2 cellular contexts compared by ENCODE assay signal in the genomic region with DNA sequence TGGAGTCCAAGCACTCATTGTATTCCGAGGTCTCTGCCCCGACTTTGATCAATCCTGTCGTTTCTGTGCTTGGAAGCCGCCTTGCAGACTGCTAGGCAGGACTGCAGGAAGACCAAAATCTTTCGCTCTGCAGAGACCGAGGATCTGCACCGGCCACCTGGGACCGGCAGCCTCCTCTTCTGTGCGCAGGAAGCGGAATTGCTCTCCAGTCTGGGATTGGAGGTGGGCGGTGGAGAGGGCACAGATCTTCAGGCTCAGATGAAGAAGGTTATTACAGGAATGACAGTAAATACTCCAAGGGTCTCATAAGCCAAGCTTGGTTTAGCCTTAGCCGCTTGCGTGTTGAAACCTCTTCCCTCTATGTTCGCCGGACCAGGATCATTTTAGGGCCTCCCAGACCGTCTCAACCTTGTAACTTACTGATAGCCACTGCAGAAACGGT.
TF ChIP-seq lines count a peak whose summit lies in the region.

No MANE protein-coding gene starts in this region.

TF ChIP-seq in GM23338, 12 proteins besides CTCF, POLR2A, EP300 and RAD21 (continued from another document):
- TF ChIP-seq ZNF114 (CRISPR knock-in tag; IDR thresholded peaks at IDR 0.05) = no peak
- no peak for TF ChIP-seq JUNB (IDR thresholded peaks at IDR 0.05; ENCODE audit: unreplicated experiment)

TF ChIP-seq in HepG2, 621 proteins besides CTCF, POLR2A, EP300 and RAD21 (continued from another document):
- TF ChIP-seq, protein P1, sequence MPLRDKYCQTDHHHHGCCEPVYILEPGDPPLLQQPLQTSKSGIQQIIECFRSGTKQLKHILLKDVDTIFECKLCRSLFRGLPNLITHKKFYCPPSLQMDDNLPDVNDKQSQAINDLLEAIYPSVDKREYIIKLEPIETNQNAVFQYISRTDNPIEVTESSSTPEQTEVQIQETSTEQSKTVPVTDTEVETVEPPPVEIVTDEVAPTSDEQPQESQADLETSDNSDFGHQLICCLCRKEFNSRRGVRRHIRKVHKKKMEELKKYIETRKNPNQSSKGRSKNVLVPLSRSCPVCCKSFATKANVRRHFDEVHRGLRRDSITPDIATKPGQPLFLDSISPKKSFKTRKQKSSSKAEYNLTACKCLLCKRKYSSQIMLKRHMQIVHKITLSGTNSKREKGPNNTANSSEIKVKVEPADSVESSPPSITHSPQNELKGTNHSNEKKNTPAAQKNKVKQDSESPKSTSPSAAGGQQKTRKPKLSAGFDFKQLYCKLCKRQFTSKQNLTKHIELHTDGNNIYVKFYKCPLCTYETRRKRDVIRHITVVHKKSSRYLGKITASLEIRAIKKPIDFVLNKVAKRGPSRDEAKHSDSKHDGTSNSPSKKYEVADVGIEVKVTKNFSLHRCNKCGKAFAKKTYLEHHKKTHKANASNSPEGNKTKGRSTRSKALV (CRISPR knock-in tag; IDR thresholded peaks at IDR 0.05) = peak; percentile 53; the same call in 1 of the 2 replicates
- TF ChIP-seq, protein P2, sequence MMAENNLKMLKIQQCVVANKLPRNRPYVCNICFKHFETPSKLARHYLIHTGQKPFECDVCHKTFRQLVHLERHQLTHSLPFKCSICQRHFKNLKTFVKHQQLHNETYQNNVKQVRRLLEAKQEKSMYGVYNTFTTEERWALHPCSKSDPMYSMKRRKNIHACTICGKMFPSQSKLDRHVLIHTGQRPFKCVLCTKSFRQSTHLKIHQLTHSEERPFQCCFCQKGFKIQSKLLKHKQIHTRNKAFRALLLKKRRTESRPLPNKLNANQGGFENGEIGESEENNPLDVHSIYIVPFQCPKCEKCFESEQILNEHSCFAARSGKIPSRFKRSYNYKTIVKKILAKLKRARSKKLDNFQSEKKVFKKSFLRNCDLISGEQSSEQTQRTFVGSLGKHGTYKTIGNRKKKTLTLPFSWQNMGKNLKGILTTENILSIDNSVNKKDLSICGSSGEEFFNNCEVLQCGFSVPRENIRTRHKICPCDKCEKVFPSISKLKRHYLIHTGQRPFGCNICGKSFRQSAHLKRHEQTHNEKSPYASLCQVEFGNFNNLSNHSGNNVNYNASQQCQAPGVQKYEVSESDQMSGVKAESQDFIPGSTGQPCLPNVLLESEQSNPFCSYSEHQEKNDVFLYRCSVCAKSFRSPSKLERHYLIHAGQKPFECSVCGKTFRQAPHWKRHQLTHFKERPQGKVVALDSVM (CRISPR knock-in tag; IDR thresholded peaks at IDR 0.05) = no peak
- peak; percentile 55; the same call in 1 of the 2 replicates for TF ChIP-seq SNAI1 (CRISPR knock-in tag; IDR thresholded peaks at IDR 0.05; ENCODE audit: borderline replicate concordance)
- TF ChIP-seq ZNF24 (IDR thresholded peaks at IDR 0.05) = no peak
- TF ChIP-seq, protein P3, sequence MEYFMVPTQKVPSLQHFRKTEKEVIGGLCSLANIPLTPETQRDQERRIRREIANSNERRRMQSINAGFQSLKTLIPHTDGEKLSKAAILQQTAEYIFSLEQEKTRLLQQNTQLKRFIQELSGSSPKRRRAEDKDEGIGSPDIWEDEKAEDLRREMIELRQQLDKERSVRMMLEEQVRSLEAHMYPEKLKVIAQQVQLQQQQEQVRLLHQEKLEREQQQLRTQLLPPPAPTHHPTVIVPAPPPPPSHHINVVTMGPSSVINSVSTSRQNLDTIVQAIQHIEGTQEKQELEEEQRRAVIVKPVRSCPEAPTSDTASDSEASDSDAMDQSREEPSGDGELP (IDR thresholded peaks at IDR 0.05; ENCODE audit: borderline replicate concordance, low read depth) = 0 out of 2 replicates have a peak, but pooled peaks have one; percentile 11
- no peak for TF ChIP-seq ZBTB21 (CRISPR knock-in tag; IDR thresholded peaks at IDR 0.05)
- TF ChIP-seq GATAD1 (CRISPR knock-in tag; IDR thresholded peaks at IDR 0.05) = 0 out of 2 replicates have a peak, but pooled peaks have one; percentile 14
- peak; percentile 24; the same call in 1 of the 2 replicates for TF ChIP-seq PHF8 (CRISPR knock-in tag; IDR thresholded peaks at IDR 0.05)
- peak; percentile 64 for TF ChIP-seq HNRNPLL (IDR thresholded peaks at IDR 0.05; ENCODE audit: low read depth, low read length, poor library complexity, severe bottlenecking)
- TF ChIP-seq HMG20A (CRISPR knock-in tag; IDR thresholded peaks at IDR 0.05; ENCODE audit: borderline replicate concordance) = no peak
- TF ChIP-seq TBX2 (CRISPR knock-in tag; IDR thresholded peaks at IDR 0.05; ENCODE audit: borderline replicate concordance) = 0 out of 2 replicates have a peak, but pooled peaks have one; percentile 5
- TF ChIP-seq ZNF143 (CRISPR knock-in tag; IDR thresholded peaks at IDR 0.05) = 0 out of 2 replicates have a peak, but pooled peaks have one; percentile 45
- TF ChIP-seq, protein P4, sequence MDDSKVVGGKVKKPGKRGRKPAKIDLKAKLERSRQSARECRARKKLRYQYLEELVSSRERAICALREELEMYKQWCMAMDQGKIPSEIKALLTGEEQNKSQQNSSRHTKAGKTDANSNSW (CRISPR knock-in tag; IDR thresholded peaks at IDR 0.05; ENCODE audit: borderline replicate concordance) = no peak
- TF ChIP-seq ZNF292 (CRISPR knock-in tag; IDR thresholded peaks at IDR 0.05; ENCODE audit: borderline replicate concordance, low read depth) = 0 out of 2 replicates have a peak, but pooled peaks have one; percentile 24
- peak; percentile 41; the same call in 1 of the 2 replicates for TF ChIP-seq GABPB1 (CRISPR knock-in tag; IDR thresholded peaks at IDR 0.05)
- 0 out of 2 replicates have a peak, but pooled peaks have one; percentile 11 for TF ChIP-seq DMAP1 (CRISPR knock-in tag; IDR thresholded peaks at IDR 0.05)
- no peak for TF ChIP-seq AKAP8 (CRISPR knock-in tag; IDR thresholded peaks at IDR 0.05)
TF ChIP-seq in HepG2: peak in this region for 19.
